32 cellular contexts compared by ENCODE assay signal in the genomic region with DNA sequence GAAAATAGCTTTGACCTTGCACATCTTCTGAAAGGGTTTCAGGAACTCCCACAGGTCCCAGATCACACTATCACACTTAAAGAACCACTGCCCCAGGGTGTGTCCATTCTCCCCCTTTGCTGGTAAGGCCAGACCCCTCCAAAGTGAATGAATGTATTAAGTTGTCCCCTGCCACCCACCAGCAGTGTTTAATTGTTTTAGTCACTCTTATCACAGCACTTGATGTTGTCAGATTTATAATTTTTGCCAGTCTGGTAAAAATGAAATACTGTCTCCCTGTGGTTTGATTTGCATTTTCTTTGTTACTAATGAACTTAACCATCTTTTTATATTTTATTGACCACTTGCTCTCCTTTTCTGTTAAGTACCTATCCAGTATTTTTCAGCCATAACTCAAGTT.
"Had no signal": no experiment of that assay in that cellular context is flagged by ENCODE, and none has a peak within 500 bp of the region (broad histone marks: within the 10 kb centered on the region; RNA-seq: fewer than 3 reads in every experiment).

No MANE protein-coding gene starts in this region.

- H3K9me3 ChIP-seq: breast epithelium, esophagus squamous epithelium, heart right ventricle, pancreas, prostate gland, sigmoid colon, stomach, thyroid gland, upper lobe of left lung, vagina had no signal

- H3K4me3 Mint-ChIP-seq: activated CD4-positive, alpha-beta memory T cell treated with anti-CD3 and anti-CD28 coated beads for 36 hours; activated CD4-positive, alpha-beta T cell treated with anti-CD3 and anti-CD28 coated beads, Interleukin-2, amount 10 ng/mL, durations not matched to agents 24 days and 14 days; activated naive CD4-positive, alpha-beta T cell treated with anti-CD3 and anti-CD28 coated beads for 36 hours; neural crest cell; stimulated activated effector memory CD8-positive, alpha-beta T cell treated with anti-CD3 and anti-CD28 coated beads, Interleukin-12 subunit alpha, Interleukin-12 subunit beta, amount 100 ng/mL, for 72 hours; T-helper 1 cell treated with Interleukin-12 subunit alpha and Interleukin-12 subunit beta and Interleukin-4 antibody, amounts not matched to agents 30 μg/mL and 1 μg/mL, for 36 hours had no signal

- H3K4me3 ChIP-seq: breast epithelium, esophagus squamous epithelium, heart right ventricle, pancreas, prostate gland, sigmoid colon, stomach, thyroid gland, upper lobe of left lung, vagina had no signal

- H3K9me3 Mint-ChIP-seq: activated CD4-positive, alpha-beta T cell treated with anti-CD3 and anti-CD28 coated beads, Interleukin-2, amount 10 ng/mL, durations not matched to agents 24 days and 14 days; activated naive CD4-positive, alpha-beta T cell treated with anti-CD3 and anti-CD28 coated beads for 36 hours; neural crest cell; stimulated activated effector memory CD8-positive, alpha-beta T cell treated with anti-CD3 and anti-CD28 coated beads, Interleukin-12 subunit alpha, Interleukin-12 subunit beta, amount 100 ng/mL, for 72 hours; T-helper 1 cell treated with Interleukin-12 subunit alpha and Interleukin-12 subunit beta and Interleukin-4 antibody, amounts not matched to agents 30 μg/mL and 1 μg/mL, for 36 hours had no signal

- DNase-seq: activated CD4-positive, alpha-beta memory T cell treated with anti-CD3 and anti-CD28 coated beads for 36 hours; activated CD4-positive, alpha-beta T cell treated with anti-CD3 and anti-CD28 coated beads, Interleukin-2, amount 10 ng/mL, durations not matched to agents 24 days and 14 days; activated CD4-positive, CD25-positive, alpha-beta regulatory T cell treated with anti-CD3 and anti-CD28 coated beads, Interleukin-2, amount 50 U/mL, for 72 hours; activated CD8-positive, alpha-beta memory T cell treated with anti-CD3 and anti-CD28 coated beads, Interleukin-2, amount 50 U/mL, for 4 hours; activated effector memory CD4-positive, alpha-beta T cell treated with anti-CD3 and anti-CD28 coated beads, Interleukin-2, amount 50 U/mL, for 16 hours; activated naive CD4-positive, alpha-beta T cell treated with anti-CD3 and anti-CD28 coated beads for 36 hours; activated T-cell treated with anti-CD3 and anti-CD28 coated beads, Interleukin-2, amount 50 U/mL, for 1 hour; central memory CD4-positive, alpha-beta T cell; dermis blood vessel endothelial cell; effector CD4-positive, alpha-beta T cell; esophagus squamous epithelium; foreskin melanocyte; heart right ventricle; midbrain; naive thymus-derived CD4-positive, alpha-beta T cell; nucleus accumbens; pancreas; retina; sigmoid colon; small intestine; stimulated activated CD4-positive, alpha-beta T cell treated with anti-CD3 and anti-CD28 coated beads, Interleukin-4, amount 100 ng/mL, for 24 hours; stomach; T1000; thyroid gland; upper lobe of left lung had no signal

- H3K27ac Mint-ChIP-seq: activated CD4-positive, alpha-beta memory T cell treated with anti-CD3 and anti-CD28 coated beads for 36 hours; activated CD4-positive, alpha-beta T cell treated with anti-CD3 and anti-CD28 coated beads, Interleukin-2, amount 10 ng/mL, durations not matched to agents 24 days and 14 days; activated naive CD4-positive, alpha-beta T cell treated with anti-CD3 and anti-CD28 coated beads for 36 hours; stimulated activated effector memory CD8-positive, alpha-beta T cell treated with anti-CD3 and anti-CD28 coated beads, Interleukin-12 subunit alpha, Interleukin-12 subunit beta, amount 100 ng/mL, for 72 hours; T-helper 1 cell treated with Interleukin-12 subunit alpha and Interleukin-12 subunit beta and Interleukin-4 antibody, amounts not matched to agents 30 μg/mL and 1 μg/mL, for 36 hours had no signal

- H3K4me1 Mint-ChIP-seq: neural crest cell had no signal

- H3K4me1 ChIP-seq: breast epithelium, sigmoid colon, vagina had no signal

- ATAC-seq: heart right ventricle; naive thymus-derived CD4-positive, alpha-beta T cell; pancreas; stimulated activated effector memory CD8-positive, alpha-beta T cell treated with anti-CD3 and anti-CD28 coated beads, Interleukin-12 subunit alpha, Interleukin-12 subunit beta, amount 100 ng/mL, for 72 hours had no signal

- H3K27me3 Mint-ChIP-seq: activated CD4-positive, alpha-beta memory T cell treated with anti-CD3 and anti-CD28 coated beads for 36 hours; activated CD4-positive, alpha-beta T cell treated with anti-CD3 and anti-CD28 coated beads, Interleukin-2, amount 10 ng/mL, durations not matched to agents 24 days and 14 days; naive thymus-derived CD4-positive, alpha-beta T cell had no signal

- H3K27me3 ChIP-seq: breast epithelium, esophagus squamous epithelium, heart right ventricle, pancreas, sigmoid colon, stomach, thyroid gland, upper lobe of left lung, vagina had no signal

- H3K36me3 ChIP-seq: breast epithelium, pancreas, prostate gland, sigmoid colon, thyroid gland, upper lobe of left lung, vagina had no signal

- H3K36me3 Mint-ChIP-seq: activated CD4-positive, alpha-beta memory T cell treated with anti-CD3 and anti-CD28 coated beads for 36 hours had no signal

- H3K27ac ChIP-seq: breast epithelium, epithelial cell of prostate, esophagus squamous epithelium, heart right ventricle, pancreas, prostate gland, sigmoid colon, stomach, thyroid gland, upper lobe of left lung, vagina had no signal
